35 cellular contexts compared by ENCODE assay signal in the genomic region with DNA sequence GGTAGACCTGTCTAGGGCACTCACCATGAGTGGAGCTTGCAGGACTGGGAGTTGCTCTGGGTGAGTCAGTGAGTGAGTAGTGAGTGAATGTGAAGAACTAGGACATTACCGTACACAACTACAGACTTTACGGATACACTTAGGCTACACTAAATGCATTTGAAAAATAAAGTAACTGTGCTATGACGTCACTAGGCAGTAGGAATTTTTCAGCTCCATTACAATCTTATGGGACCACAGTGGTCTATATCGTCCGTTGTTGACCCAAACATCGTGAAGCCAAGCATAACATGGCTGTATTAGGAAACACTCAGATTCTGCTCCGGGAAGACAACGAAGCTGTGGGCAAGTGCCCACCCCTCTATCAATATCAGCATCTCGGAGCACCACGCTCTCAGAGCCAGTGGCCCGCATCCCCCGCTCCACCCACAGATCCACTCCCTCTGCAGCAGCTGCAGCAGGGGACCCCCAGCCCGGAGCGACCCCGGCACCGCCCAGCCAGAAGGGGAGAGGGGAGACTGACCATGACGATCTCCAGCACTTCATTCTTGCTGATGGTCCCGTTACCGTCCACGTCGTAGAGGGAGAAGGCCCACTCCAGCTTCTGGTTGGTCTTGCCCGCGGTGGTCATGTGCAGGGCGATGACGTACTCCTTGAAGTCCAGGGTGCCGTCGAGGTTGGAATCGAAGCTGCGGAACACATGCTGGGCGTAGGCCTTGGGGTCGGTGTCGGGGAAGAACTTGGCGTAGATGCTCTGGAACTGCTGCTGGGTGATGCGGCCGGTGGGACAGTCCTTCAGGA. TPM values are rescaled to one million over a fixed set of nuclear protein-coding genes. Genes with fewer than 3 reads are reported as not detected.
"Had no signal": no experiment of that assay in that cellular context is flagged by ENCODE, and none has a peak within 500 bp of the region (broad histone marks: within the 10 kb centered on the region; RNA-seq: fewer than 3 reads in every experiment).

No MANE protein-coding gene starts in this region.

- H3K27me3 ChIP-seq: adrenal gland, body of pancreas, esophagus squamous epithelium had no signal

- H3K4me3 Mint-ChIP-seq: activated CD4-positive, alpha-beta memory T cell treated with anti-CD3 and anti-CD28 coated beads for 36 hours; activated CD8-positive, alpha-beta memory T cell treated with anti-CD3 and anti-CD28 coated beads, Interleukin-2, amount 10 ng/mL, durations not matched to agents 7 days and 5 days; activated CD8-positive, alpha-beta T cell treated with anti-CD3 and anti-CD28 coated beads, Interleukin-2, amount 10 ng/mL, durations not matched to agents 7 days and 5 days; activated naive CD4-positive, alpha-beta T cell treated with anti-CD3 and anti-CD28 coated beads for 36 hours; activated naive CD4-positive, alpha-beta T cell treated with anti-CD3 and anti-CD28 coated beads, Interleukin-2, amount 50 U/mL, for 24 hours; activated naive CD8-positive, alpha-beta T cell treated with anti-CD3 and anti-CD28 coated beads for 36 hours; activated naive CD8-positive, alpha-beta T cell treated with anti-CD3 and anti-CD28 coated beads, Interleukin-2, amount 50 U/mL, for 24 hours; activated T-helper 1 cell treated with anti-CD3 and anti-CD28 coated beads, Interleukin-12 subunit alpha, Interleukin-12 subunit beta, Interleukin-2, Interleukin-4 antibody, amounts not matched to agents 30 ng/mL and 10 ng/mL and 1 ng/mL, durations not matched to agents 14 hours and 24 hours and 36 hours; WTC11 had no signal

- H3K4me1 Mint-ChIP-seq: activated CD8-positive, alpha-beta memory T cell treated with anti-CD3 and anti-CD28 coated beads, Interleukin-2, amount 10 ng/mL, durations not matched to agents 7 days and 5 days; activated naive CD4-positive, alpha-beta T cell treated with anti-CD3 and anti-CD28 coated beads, Interleukin-2, amount 50 U/mL, for 24 hours; activated naive CD8-positive, alpha-beta T cell treated with anti-CD3 and anti-CD28 coated beads for 36 hours; activated naive CD8-positive, alpha-beta T cell treated with anti-CD3 and anti-CD28 coated beads, Interleukin-2, amount 50 U/mL, for 24 hours had no signal

- ATAC-seq: activated CD4-positive, CD25-positive, alpha-beta regulatory T cell treated with anti-CD3 and anti-CD28 coated beads, Interleukin-2, amount 50 U/mL, for 24 hours; activated CD8-positive, alpha-beta memory T cell treated with anti-CD3 and anti-CD28 coated beads, Interleukin-2, amount 10 ng/mL, durations not matched to agents 7 days and 5 days; activated CD8-positive, alpha-beta T cell treated with anti-CD3 and anti-CD28 coated beads, Interleukin-2, amount 10 ng/mL, durations not matched to agents 7 days and 5 days; activated naive CD8-positive, alpha-beta T cell treated with anti-CD3 and anti-CD28 coated beads, Interleukin-2, amount 50 U/mL, for 24 hours; body of pancreas; WTC11 had no signal

- H3K27ac Mint-ChIP-seq: activated CD4-positive, alpha-beta memory T cell treated with anti-CD3 and anti-CD28 coated beads for 36 hours; activated CD8-positive, alpha-beta memory T cell treated with anti-CD3 and anti-CD28 coated beads, Interleukin-2, amount 10 ng/mL, durations not matched to agents 7 days and 5 days; activated CD8-positive, alpha-beta T cell treated with anti-CD3 and anti-CD28 coated beads, Interleukin-2, amount 10 ng/mL, durations not matched to agents 7 days and 5 days; activated naive CD4-positive, alpha-beta T cell treated with anti-CD3 and anti-CD28 coated beads for 36 hours; activated naive CD4-positive, alpha-beta T cell treated with anti-CD3 and anti-CD28 coated beads, Interleukin-2, amount 50 U/mL, for 24 hours; activated naive CD8-positive, alpha-beta T cell treated with anti-CD3 and anti-CD28 coated beads for 36 hours; activated naive CD8-positive, alpha-beta T cell treated with anti-CD3 and anti-CD28 coated beads, Interleukin-2, amount 50 U/mL, for 24 hours; activated T-helper 1 cell treated with anti-CD3 and anti-CD28 coated beads, Interleukin-12 subunit alpha, Interleukin-12 subunit beta, Interleukin-2, Interleukin-4 antibody, amounts not matched to agents 30 ng/mL and 10 ng/mL and 1 ng/mL, durations not matched to agents 14 hours and 24 hours and 36 hours; activated T-helper 2 cell treated with anti-CD3 and anti-CD28 coated beads, Interferon-gamma antibody, Interleukin-2, Interleukin-4, amounts not matched to agents 10 μg/mL and 5 μg/mL and 100 μg/mL, durations not matched to agents 14 hours and 24 hours and 36 hours; WTC11 had no signal

- H3K9me3 ChIP-seq: adrenal gland, body of pancreas, esophagus squamous epithelium had no signal

- H3K9me3 Mint-ChIP-seq: activated CD4-positive, alpha-beta memory T cell treated with anti-CD3 and anti-CD28 coated beads for 36 hours; activated naive CD4-positive, alpha-beta T cell treated with anti-CD3 and anti-CD28 coated beads for 36 hours; activated naive CD4-positive, alpha-beta T cell treated with anti-CD3 and anti-CD28 coated beads, Interleukin-2, amount 50 U/mL, for 24 hours; activated naive CD8-positive, alpha-beta T cell treated with anti-CD3 and anti-CD28 coated beads for 36 hours; activated naive CD8-positive, alpha-beta T cell treated with anti-CD3 and anti-CD28 coated beads, Interleukin-2, amount 50 U/mL, for 24 hours; activated T-helper 1 cell treated with anti-CD3 and anti-CD28 coated beads, Interleukin-12 subunit alpha, Interleukin-12 subunit beta, Interleukin-2, Interleukin-4 antibody, amounts not matched to agents 30 ng/mL and 10 ng/mL and 1 ng/mL, durations not matched to agents 14 hours and 24 hours and 36 hours; activated T-helper 2 cell treated with anti-CD3 and anti-CD28 coated beads, Interferon-gamma antibody, Interleukin-2, Interleukin-4, amounts not matched to agents 10 μg/mL and 5 μg/mL and 100 μg/mL, durations not matched to agents 14 hours and 24 hours and 36 hours; WTC11 had no signal

- DNase-seq: activated CD4-positive, alpha-beta memory T cell treated with anti-CD3 and anti-CD28 coated beads for 36 hours; activated CD4-positive, alpha-beta T cell treated with anti-CD3 and anti-CD28 coated beads for 48 hours; activated CD4-positive, alpha-beta T cell treated with anti-CD3 and anti-CD28 coated beads, Interleukin-2, amount 50 U/mL, for 1 hour; activated CD8-positive, alpha-beta memory T cell treated with anti-CD3 and anti-CD28 coated beads, Interleukin-2, amount 10 ng/mL, durations not matched to agents 7 days and 5 days; activated CD8-positive, alpha-beta memory T cell treated with anti-CD3 and anti-CD28 coated beads, Interleukin-2, amount 50 U/mL, for 4 hours; activated CD8-positive, alpha-beta T cell treated with anti-CD3 and anti-CD28 coated beads, Interleukin-2, amount 10 ng/mL, durations not matched to agents 7 days and 5 days; activated effector memory CD4-positive, alpha-beta T cell treated with anti-CD3 and anti-CD28 coated beads, Interleukin-2, amount 50 U/mL, for 16 hours; activated naive CD4-positive, alpha-beta T cell treated with anti-CD3 and anti-CD28 coated beads for 36 hours; activated naive CD8-positive, alpha-beta T cell treated with anti-CD3 and anti-CD28 coated beads for 36 hours; activated naive CD8-positive, alpha-beta T cell treated with anti-CD3 and anti-CD28 coated beads, Interleukin-2, amount 50 U/mL, for 24 hours; activated T-cell treated with anti-CD3 and anti-CD28 coated beads, Interleukin-2, amount 50 U/mL, for 1 hour; activated T-cell treated with anti-CD3 and anti-CD28 coated beads, Interleukin-2, amount 50 U/mL, for 48 hours; adrenal gland; amygdala; body of pancreas; caudate nucleus; effector CD8-positive, alpha-beta T cell; esophagus squamous epithelium; foreskin melanocyte; head of caudate nucleus; T-helper 2 cell had no signal

- H3K4me1 ChIP-seq: body of pancreas had no signal

- H3K4me3 ChIP-seq: adrenal gland, body of pancreas, esophagus squamous epithelium had no signal

- H3K36me3 ChIP-seq: adrenal gland, esophagus squamous epithelium had no signal

- H3K36me3 Mint-ChIP-seq: activated CD4-positive, alpha-beta memory T cell treated with anti-CD3 and anti-CD28 coated beads for 36 hours; activated CD8-positive, alpha-beta memory T cell treated with anti-CD3 and anti-CD28 coated beads, Interleukin-2, amount 10 ng/mL, durations not matched to agents 7 days and 5 days; activated naive CD4-positive, alpha-beta T cell treated with anti-CD3 and anti-CD28 coated beads, Interleukin-2, amount 50 U/mL, for 24 hours; activated naive CD8-positive, alpha-beta T cell treated with anti-CD3 and anti-CD28 coated beads for 36 hours; WTC11 had no signal

- H3K27ac ChIP-seq: adrenal gland, body of pancreas, epithelial cell of prostate, esophagus squamous epithelium had no signal

RNA-seq across cellular contexts. Expression of a gene that starts 0.6 kb away (rescaled TPM):
- total RNA-seq: activated CD4-positive, alpha-beta memory T cell treated with anti-CD3 and anti-CD28 coated beads for 36 hours; activated CD8-positive, alpha-beta memory T cell treated with anti-CD3 and anti-CD28 coated beads for 36 hours; activated CD8-positive, alpha-beta memory T cell treated with anti-CD3 and anti-CD28 coated beads, Interleukin-2, amount 10 ng/mL, durations not matched to agents 7 days and 5 days; activated CD8-positive, alpha-beta T cell treated with anti-CD3 and anti-CD28 coated beads, Interleukin-2, amount 10 ng/mL, durations not matched to agents 7 days and 5 days; activated naive CD4-positive, alpha-beta T cell treated with anti-CD3 and anti-CD28 coated beads for 36 hours; activated naive CD8-positive, alpha-beta T cell treated with anti-CD3 and anti-CD28 coated beads for 36 hours; activated T-helper 1 cell treated with anti-CD3 and anti-CD28 coated beads, Interleukin-12 subunit alpha, Interleukin-12 subunit beta, Interleukin-2, Interleukin-4 antibody, amounts not matched to agents 30 ng/mL and 10 ng/mL and 1 ng/mL, durations not matched to agents 14 hours and 24 hours and 36 hours; activated T-helper 2 cell treated with anti-CD3 and anti-CD28 coated beads, Interferon-gamma antibody, Interleukin-2, Interleukin-4, amounts not matched to agents 10 μg/mL and 5 μg/mL and 100 μg/mL, durations not matched to agents 14 hours and 24 hours and 36 hours; body of pancreas; chondrocyte; dermis microvascular lymphatic vessel endothelial cell; endothelial cell of umbilical vein; esophagus squamous epithelium; fibroblast of lung; fibroblast of villous mesenchyme; T-helper 1 cell treated with Interleukin-12 subunit alpha and Interleukin-12 subunit beta and Interleukin-4 antibody, amounts not matched to agents 30 ng/mL and 1 ng/mL, for 36 hours; WTC11 had no signal
- polyA plus RNA-seq: aorta, endothelial cell of umbilical vein, fibroblast of lung had no signal
